In the genomic region with DNA sequence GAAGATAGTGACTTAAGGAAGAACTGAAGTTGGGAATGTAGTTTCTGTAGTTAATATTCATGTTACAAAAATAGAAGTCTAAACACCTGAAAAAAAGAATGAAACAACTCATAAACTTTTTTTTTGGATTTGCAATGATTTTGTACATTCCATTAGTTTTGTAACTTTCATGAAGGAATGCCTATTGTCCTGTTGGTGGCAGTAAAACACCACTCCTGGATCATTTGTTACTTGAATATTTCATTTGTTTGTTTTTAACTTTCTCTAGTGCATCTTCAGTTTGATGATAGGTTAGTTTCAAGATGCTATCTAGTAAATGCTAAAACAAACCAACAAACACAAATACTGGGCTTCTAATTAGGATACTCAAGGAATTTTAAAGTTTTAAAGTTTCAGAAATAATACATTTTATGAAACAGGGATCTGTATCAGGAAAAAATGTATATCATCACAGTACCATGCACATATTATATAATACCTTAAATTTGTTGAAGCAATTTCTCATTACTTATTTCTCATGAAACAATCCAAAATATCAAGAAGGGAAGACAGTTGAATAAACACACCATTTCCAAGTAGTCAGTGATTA, we compare ENCODE assay signal across 8 cellular contexts.
DNase-seq lines count a peak whose midpoint lies in the region; ATAC-seq and TF ChIP-seq lines count a peak whose summit lies in the region.

No MANE protein-coding gene starts in this region.

- H3K9me3 Mint-ChIP-seq in nephron = no peaks in the 10 kb centered on the region

- H3K27ac Mint-ChIP-seq in nephron = peak overlapping the region in 1 of 3 experiments; percentile 23

- no peaks in the 10 kb centered on the region for H3K4me1 Mint-ChIP-seq in nephron

- no peaks in the 10 kb centered on the region for H3K36me3 ChIP-seq in Karpas-422 (ENCODE audit: insufficient read depth, low read length)

- no peaks in the 10 kb centered on the region for H3K36me3 Mint-ChIP-seq in nephron (ENCODE audit: low read depth)

- H3K4me1 ChIP-seq in Karpas-422 (ENCODE audit: low read length) = no peaks in the 10 kb centered on the region

- H3K4me2 ChIP-seq in Karpas-422 (ENCODE audit: low read depth, low read length, poor library complexity, severe bottlenecking) = no peak overlapping the region

- H3K9ac ChIP-seq in Karpas-422 (ENCODE audit: low read length) = no peak overlapping the region

- H3K27me3 Mint-ChIP-seq in nephron (ENCODE audit: low read depth) = no peaks in the 10 kb centered on the region

- DNase-seq in EH (ENCODE audit: low read depth) (peak; percentile 69), Karpas-422 (peak; percentile 77), RPMI8226 (peak; percentile 72), epidermal melanocyte (ENCODE audit: insufficient read length, low spot score) (peak; percentile 45)
- no peak for DNase-seq in activated naive CD4-positive, alpha-beta T cell (lab: John Stamatoyannopoulos, UW)
- no peak for DNase-seq in stimulated activated naive CD4-positive, alpha-beta T cell treated with Interleukin-2 at 50 U/mL for 16 hours (lab: John Stamatoyannopoulos, UW)

- TF ChIP-seq CTCF in nephron (IDR thresholded peaks at IDR 0.05; ENCODE audit: unreplicated experiment in 3 of 3) = peak; percentile 63 to 84 (median 65)

- H3K4me3 ChIP-seq in Karpas-422 (ENCODE audit: low read length) = no peak overlapping the region

- no peaks in the 10 kb centered on the region for H3K27me3 ChIP-seq in Karpas-422 (ENCODE audit: low read length)

- ATAC-seq in GM21423 (IDR thresholded peaks at IDR 0.05; ENCODE audit: unreplicated experiment) = no peak

- H4K20me1 ChIP-seq in Karpas-422 (ENCODE audit: insufficient read depth, low read depth, low read length) = no peaks in the 10 kb centered on the region

- no peak overlapping the region for H3K27ac ChIP-seq in Karpas-422 (ENCODE audit: low read length)

- H3K9me3 ChIP-seq in Karpas-422 (ENCODE audit: low read length) = no peaks in the 10 kb centered on the region

- no peaks in the 10 kb centered on the region for H3K79me2 ChIP-seq in Karpas-422 (ENCODE audit: low read length)

- no peak overlapping the region for H2AFZ ChIP-seq in Karpas-422 (ENCODE audit: low read length)

- H3K4me3 Mint-ChIP-seq in nephron = no peak overlapping the region

- H3K9me2 ChIP-seq in Karpas-422 (replicated peaks; ENCODE audit: insufficient read depth, low read length) = no peaks in the 10 kb centered on the region

Comparison
In these comparisons a context has a peak if more than half of its experiments do, and no peak if none do; other contexts are left out.
1. DNase-seq: peak in EH (single experiment), Karpas-422 (single experiment), RPMI8226 (single experiment) and epidermal melanocyte (single experiment); none in activated naive CD4-positive, alpha-beta T cell (0 of 4) and stimulated activated naive CD4-positive, alpha-beta T cell treated with Interleukin-2 at 50 U/mL for 16 hours (single experiment).